Comparison of ENCODE assay signal across 1 cellular context in the genomic region with DNA sequence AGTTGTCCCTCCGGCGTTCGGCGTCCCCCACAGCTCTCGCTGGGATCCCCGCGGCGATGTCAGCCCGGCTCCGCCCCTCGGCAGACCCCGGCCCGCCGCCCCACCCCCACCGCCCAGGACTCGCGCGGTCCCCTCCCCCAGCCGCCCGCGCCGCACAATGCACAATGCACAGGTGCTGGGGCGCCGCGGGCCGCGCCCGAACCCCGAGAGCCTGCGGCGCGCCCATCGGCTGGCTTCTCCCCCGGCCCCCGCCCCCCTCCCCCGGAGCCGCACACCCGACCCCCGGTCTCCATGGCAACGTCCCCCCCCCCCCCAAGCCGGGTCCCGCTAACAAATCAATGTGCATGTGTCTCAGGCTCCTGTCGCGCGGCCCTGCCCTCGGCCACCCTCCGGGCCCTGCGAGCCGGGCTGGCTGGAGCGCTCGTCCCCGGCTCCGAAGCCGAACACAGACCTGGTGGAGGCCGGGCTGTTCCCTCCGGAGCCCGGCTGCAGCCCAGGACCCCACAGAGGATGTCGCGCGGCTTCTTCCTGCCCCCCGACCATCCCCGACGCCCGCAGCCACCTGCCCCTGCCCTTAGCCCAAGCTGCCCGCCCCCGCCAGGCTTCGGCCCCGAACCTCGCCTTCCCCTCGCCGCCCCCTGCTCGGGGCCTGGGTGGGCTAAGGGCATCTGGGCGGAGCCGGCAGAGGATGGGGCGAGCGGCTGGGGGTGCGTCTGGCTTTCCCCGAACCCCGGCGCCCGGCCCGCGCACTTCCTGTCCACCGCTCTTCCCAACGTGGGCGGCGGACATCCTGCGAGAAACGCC.
TF ChIP-seq lines count a peak whose summit lies in the region.

No MANE protein-coding gene starts in this region.

TF ChIP-seq in K562, 482 proteins besides CTCF, POLR2A, EP300 and RAD21 (continues in another document):
- TF ChIP-seq, protein P1, sequence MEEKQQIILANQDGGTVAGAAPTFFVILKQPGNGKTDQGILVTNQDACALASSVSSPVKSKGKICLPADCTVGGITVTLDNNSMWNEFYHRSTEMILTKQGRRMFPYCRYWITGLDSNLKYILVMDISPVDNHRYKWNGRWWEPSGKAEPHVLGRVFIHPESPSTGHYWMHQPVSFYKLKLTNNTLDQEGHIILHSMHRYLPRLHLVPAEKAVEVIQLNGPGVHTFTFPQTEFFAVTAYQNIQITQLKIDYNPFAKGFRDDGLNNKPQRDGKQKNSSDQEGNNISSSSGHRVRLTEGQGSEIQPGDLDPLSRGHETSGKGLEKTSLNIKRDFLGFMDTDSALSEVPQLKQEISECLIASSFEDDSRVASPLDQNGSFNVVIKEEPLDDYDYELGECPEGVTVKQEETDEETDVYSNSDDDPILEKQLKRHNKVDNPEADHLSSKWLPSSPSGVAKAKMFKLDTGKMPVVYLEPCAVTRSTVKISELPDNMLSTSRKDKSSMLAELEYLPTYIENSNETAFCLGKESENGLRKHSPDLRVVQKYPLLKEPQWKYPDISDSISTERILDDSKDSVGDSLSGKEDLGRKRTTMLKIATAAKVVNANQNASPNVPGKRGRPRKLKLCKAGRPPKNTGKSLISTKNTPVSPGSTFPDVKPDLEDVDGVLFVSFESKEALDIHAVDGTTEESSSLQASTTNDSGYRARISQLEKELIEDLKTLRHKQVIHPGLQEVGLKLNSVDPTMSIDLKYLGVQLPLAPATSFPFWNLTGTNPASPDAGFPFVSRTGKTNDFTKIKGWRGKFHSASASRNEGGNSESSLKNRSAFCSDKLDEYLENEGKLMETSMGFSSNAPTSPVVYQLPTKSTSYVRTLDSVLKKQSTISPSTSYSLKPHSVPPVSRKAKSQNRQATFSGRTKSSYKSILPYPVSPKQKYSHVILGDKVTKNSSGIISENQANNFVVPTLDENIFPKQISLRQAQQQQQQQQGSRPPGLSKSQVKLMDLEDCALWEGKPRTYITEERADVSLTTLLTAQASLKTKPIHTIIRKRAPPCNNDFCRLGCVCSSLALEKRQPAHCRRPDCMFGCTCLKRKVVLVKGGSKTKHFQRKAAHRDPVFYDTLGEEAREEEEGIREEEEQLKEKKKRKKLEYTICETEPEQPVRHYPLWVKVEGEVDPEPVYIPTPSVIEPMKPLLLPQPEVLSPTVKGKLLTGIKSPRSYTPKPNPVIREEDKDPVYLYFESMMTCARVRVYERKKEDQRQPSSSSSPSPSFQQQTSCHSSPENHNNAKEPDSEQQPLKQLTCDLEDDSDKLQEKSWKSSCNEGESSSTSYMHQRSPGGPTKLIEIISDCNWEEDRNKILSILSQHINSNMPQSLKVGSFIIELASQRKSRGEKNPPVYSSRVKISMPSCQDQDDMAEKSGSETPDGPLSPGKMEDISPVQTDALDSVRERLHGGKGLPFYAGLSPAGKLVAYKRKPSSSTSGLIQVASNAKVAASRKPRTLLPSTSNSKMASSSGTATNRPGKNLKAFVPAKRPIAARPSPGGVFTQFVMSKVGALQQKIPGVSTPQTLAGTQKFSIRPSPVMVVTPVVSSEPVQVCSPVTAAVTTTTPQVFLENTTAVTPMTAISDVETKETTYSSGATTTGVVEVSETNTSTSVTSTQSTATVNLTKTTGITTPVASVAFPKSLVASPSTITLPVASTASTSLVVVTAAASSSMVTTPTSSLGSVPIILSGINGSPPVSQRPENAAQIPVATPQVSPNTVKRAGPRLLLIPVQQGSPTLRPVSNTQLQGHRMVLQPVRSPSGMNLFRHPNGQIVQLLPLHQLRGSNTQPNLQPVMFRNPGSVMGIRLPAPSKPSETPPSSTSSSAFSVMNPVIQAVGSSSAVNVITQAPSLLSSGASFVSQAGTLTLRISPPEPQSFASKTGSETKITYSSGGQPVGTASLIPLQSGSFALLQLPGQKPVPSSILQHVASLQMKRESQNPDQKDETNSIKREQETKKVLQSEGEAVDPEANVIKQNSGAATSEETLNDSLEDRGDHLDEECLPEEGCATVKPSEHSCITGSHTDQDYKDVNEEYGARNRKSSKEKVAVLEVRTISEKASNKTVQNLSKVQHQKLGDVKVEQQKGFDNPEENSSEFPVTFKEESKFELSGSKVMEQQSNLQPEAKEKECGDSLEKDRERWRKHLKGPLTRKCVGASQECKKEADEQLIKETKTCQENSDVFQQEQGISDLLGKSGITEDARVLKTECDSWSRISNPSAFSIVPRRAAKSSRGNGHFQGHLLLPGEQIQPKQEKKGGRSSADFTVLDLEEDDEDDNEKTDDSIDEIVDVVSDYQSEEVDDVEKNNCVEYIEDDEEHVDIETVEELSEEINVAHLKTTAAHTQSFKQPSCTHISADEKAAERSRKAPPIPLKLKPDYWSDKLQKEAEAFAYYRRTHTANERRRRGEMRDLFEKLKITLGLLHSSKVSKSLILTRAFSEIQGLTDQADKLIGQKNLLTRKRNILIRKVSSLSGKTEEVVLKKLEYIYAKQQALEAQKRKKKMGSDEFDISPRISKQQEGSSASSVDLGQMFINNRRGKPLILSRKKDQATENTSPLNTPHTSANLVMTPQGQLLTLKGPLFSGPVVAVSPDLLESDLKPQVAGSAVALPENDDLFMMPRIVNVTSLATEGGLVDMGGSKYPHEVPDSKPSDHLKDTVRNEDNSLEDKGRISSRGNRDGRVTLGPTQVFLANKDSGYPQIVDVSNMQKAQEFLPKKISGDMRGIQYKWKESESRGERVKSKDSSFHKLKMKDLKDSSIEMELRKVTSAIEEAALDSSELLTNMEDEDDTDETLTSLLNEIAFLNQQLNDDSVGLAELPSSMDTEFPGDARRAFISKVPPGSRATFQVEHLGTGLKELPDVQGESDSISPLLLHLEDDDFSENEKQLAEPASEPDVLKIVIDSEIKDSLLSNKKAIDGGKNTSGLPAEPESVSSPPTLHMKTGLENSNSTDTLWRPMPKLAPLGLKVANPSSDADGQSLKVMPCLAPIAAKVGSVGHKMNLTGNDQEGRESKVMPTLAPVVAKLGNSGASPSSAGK (IDR thresholded peaks at IDR 0.05): peak; percentile 16; the same call in 1 of the 2 replicates
- no peak for TF ChIP-seq HDAC8 (tag; IDR thresholded peaks at IDR 0.05)
- no peak for TF ChIP-seq POLR2G (IDR thresholded peaks at IDR 0.05; ENCODE audit: low read depth, low read length)
- TF ChIP-seq ZNF398 (CRISPR knock-in tag; IDR thresholded peaks at IDR 0.05): no peak
- TF ChIP-seq ZNF639 (CRISPR knock-in tag; conservative IDR thresholded peaks at IDR 0.05 in 1 of 2, IDR thresholded peaks at IDR 0.05 in 1 of 2): peak in 1 of 2 experiments; percentile 20; a peak in 1 of 4 replicates
- no peak for TF ChIP-seq CBX1 (IDR thresholded peaks at IDR 0.05; ENCODE audit: low read depth)
- peak; percentile 22 for TF ChIP-seq RBM22 (IDR thresholded peaks at IDR 0.05; ENCODE audit: low read depth, low read length, poor library complexity, severe bottlenecking)
- no peak for TF ChIP-seq POLR2AphosphoS5 (IDR thresholded peaks at IDR 0.05; ENCODE audit: control insufficient read depth, insufficient read depth, low read depth, low read length)
- no peak for TF ChIP-seq ZFPM2 (CRISPR knock-in tag; IDR thresholded peaks at IDR 0.05)
- TF ChIP-seq PCBP1 (IDR thresholded peaks at IDR 0.05; ENCODE audit: low read depth, low read length, poor library complexity, severe bottlenecking): no peak
- TF ChIP-seq, protein P2, sequence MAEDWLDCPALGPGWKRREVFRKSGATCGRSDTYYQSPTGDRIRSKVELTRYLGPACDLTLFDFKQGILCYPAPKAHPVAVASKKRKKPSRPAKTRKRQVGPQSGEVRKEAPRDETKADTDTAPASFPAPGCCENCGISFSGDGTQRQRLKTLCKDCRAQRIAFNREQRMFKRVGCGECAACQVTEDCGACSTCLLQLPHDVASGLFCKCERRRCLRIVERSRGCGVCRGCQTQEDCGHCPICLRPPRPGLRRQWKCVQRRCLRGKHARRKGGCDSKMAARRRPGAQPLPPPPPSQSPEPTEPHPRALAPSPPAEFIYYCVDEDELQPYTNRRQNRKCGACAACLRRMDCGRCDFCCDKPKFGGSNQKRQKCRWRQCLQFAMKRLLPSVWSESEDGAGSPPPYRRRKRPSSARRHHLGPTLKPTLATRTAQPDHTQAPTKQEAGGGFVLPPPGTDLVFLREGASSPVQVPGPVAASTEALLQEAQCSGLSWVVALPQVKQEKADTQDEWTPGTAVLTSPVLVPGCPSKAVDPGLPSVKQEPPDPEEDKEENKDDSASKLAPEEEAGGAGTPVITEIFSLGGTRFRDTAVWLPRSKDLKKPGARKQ (CRISPR knock-in tag; IDR thresholded peaks at IDR 0.05): peak; percentile 68; the same call in 1 of the 2 replicates
- peak; percentile 61; the same call in 1 of the 2 replicates for TF ChIP-seq HNRNPL (IDR thresholded peaks at IDR 0.05; ENCODE audit: low read depth, low read length)
- peak; percentile 75; the same call in 1 of the 2 replicates for TF ChIP-seq ZNF740 (CRISPR knock-in tag; IDR thresholded peaks at IDR 0.05)
- peak in 1 of 2 experiments; percentile 67; a peak in 2 of 4 replicates for TF ChIP-seq ZNF740 (tag; IDR thresholded peaks at IDR 0.05)
- TF ChIP-seq GABPB1 (CRISPR knock-in tag; IDR thresholded peaks at IDR 0.05): no peak
- peak; percentile 90 for TF ChIP-seq GABPA (tag; conservative IDR thresholded peaks at IDR 0.05; ENCODE audit: low read depth)
- peak; percentile 62 for TF ChIP-seq PRPF4 (IDR thresholded peaks at IDR 0.05; ENCODE audit: insufficient read depth, low read depth, low read length, poor library complexity, severe bottlenecking)
- no peak for TF ChIP-seq U2AF1 (optimal IDR thresholded peaks at IDR 0.05; ENCODE audit: low read depth, low read length)
- no peak for TF ChIP-seq BCOR (IDR thresholded peaks at IDR 0.05)
